ENCODE assay signal across 8 cellular contexts in the genomic region with DNA sequence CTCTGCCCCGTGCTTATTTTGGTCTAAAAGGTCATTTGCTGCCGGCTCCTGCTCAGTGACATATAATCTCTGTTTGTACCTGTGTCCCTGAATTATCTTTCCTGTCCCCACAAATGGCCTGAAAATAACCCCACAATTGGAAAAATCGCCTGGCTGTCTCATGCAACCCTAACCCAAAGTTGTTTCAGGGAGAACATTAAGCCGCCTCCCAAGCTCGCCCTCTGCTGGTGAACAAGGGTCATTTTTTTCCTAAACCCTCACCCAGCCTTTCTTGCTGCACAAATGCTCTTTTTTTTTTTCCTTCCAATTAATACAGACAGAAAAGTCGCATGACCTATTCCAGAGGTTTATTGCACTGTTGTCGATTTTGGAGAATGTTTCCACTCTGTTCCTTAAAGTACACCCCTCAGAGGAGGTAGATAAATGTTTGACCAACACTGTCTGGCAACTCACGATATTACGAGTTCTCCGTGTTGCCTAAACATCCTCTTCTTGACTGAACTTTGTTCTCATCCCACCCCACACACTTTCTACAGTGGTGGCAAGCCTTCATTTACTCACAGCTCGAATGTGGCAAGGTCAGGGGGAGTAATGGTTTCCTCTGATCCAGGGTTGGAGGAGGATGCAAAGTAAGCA.
DNase-seq lines count a peak whose midpoint lies in the region; ATAC-seq and TF ChIP-seq lines count a peak whose summit lies in the region.

No MANE protein-coding gene starts in this region.

- no peak overlapping the region for H3K27ac ChIP-seq in HCT116 (ENCODE audit: low read depth, low read length)

- H3K4me1 Mint-ChIP-seq in activated CD8-positive, alpha-beta T cell treated with anti-CD3 and anti-CD28 coated beads, Interleukin-2, amount 10 ng/mL, durations not matched to agents 7 days and 5 days (ENCODE audit: low read depth), result peaks cover 2% of the 10 kb centered on the region
- H3K4me1 Mint-ChIP-seq in memory B cell, result peaks cover 2% of the 10 kb centered on the region

- no peaks in the 10 kb centered on the region for H3K9me3 Mint-ChIP-seq in activated CD8-positive, alpha-beta T cell treated with anti-CD3 and anti-CD28 coated beads, Interleukin-2, amount 10 ng/mL, durations not matched to agents 7 days and 5 days (ENCODE audit: insufficient read depth)
- no peaks in the 10 kb centered on the region for H3K9me3 Mint-ChIP-seq in memory B cell

- no peaks in the 10 kb centered on the region for H3K27me3 Mint-ChIP-seq in activated CD8-positive, alpha-beta T cell treated with anti-CD3 and anti-CD28 coated beads, Interleukin-2, amount 10 ng/mL, durations not matched to agents 7 days and 5 days (ENCODE audit: low read depth)
- H3K27me3 Mint-ChIP-seq in memory B cell, result peaks cover 4% of the 10 kb centered on the region

- no peak overlapping the region for H3K4me3 Mint-ChIP-seq in activated CD8-positive, alpha-beta T cell treated with anti-CD3 and anti-CD28 coated beads, Interleukin-2, amount 10 ng/mL, durations not matched to agents 7 days and 5 days
- no peak overlapping the region for H3K4me3 Mint-ChIP-seq in memory B cell

- intact Hi-C loops in HCT116 (cut with micrococcal nuclease), result loop anchor here (1.0 to 10.0 kb wide), 3 partner anchors 371 to 581 kb away; no protein-coding TSS in a partner anchor

- H2AFZ ChIP-seq in HCT116 (ENCODE audit: low read depth, low read length, poor library complexity, severe bottlenecking), result peak overlapping the region; percentile 98

- H3K4me3 ChIP-seq in HCT116 (replicated peaks in 1 of 2; ENCODE audit: low read depth in 1 of 2, low read length in 2 of 2), result no peak overlapping the region

- peak; percentile 33; the same call in 1 of the 2 replicates for ATAC-seq in HCT116
- no peak for ATAC-seq in activated CD8-positive, alpha-beta T cell treated with anti-CD3 and anti-CD28 coated beads, Interleukin-2, amount 10 ng/mL, durations not matched to agents 7 days and 5 days
- ATAC-seq in memory B cell (ENCODE audit: low read depth), result peak; percentile 35

- peak; percentile 73 for TF ChIP-seq RAD21 in HCT116 (IDR thresholded peaks at IDR 0.05; ENCODE audit: low read depth)

- no peak for TF ChIP-seq POLR2A in HCT116 (IDR thresholded peaks at IDR 0.05; ENCODE audit: borderline replicate concordance, extremely low read depth, insufficient read depth, insufficient read length)

- no peaks in the 10 kb centered on the region for H3K27me3 ChIP-seq in HCT116 (ENCODE audit: insufficient read depth, low read length)

- H4K20me1 ChIP-seq in HCT116 (ENCODE audit: insufficient read depth), result no peaks in the 10 kb centered on the region

- H3K4me2 ChIP-seq in HCT116 (ENCODE audit: low read length), result peak overlapping the region; percentile 28

- peak; percentile 62 to 83 (median 70); a peak in 5 of 6 replicates for TF ChIP-seq CTCF in HCT116 (IDR thresholded peaks at IDR 0.05 in 2 of 3, conservative IDR thresholded peaks at IDR 0.05 in 1 of 3; ENCODE audit: borderline replicate concordance in 1 of 3, insufficient read depth in 1 of 3, low read depth in 2 of 3, low read length in 2 of 3)

- DNase-seq in COR-L47 (lab: John Stamatoyannopoulos, UW) (peak; percentile 11), HCT116 (ENCODE audit: low read depth, low spot score) (peak; percentile 43), NCI-H526 (lab: John Stamatoyannopoulos, UW) (peak; percentile 41 to 65), memory B cell (ENCODE audit: low spot score in 2 of 2) (peak; percentile 42 to 44), cortex of kidney (lab: John Stamatoyannopoulos, UW) (no peak)
- DNase-seq in activated CD8-positive, alpha-beta T cell treated with anti-CD3 and anti-CD28 coated beads, Interleukin-2, amount 10 ng/mL, durations not matched to agents 7 days and 5 days, result peak; percentile 67
- peak; percentile 35 for DNase-seq in effector CD8-positive, alpha-beta T cell (lab: John Stamatoyannopoulos, UW)
- DNase-seq in stimulated activated CD8-positive, alpha-beta memory T cell treated with anti-CD3 and anti-CD28 coated beads, Interleukin-2, amount 100 ng/mL, for 1 hour (ENCODE audit: low read depth in 2 of 2), result peak; percentile 20 to 38

- H3K27ac Mint-ChIP-seq in activated CD8-positive, alpha-beta T cell treated with anti-CD3 and anti-CD28 coated beads, Interleukin-2, amount 10 ng/mL, durations not matched to agents 7 days and 5 days, result no peak overlapping the region
- H3K27ac Mint-ChIP-seq in memory B cell, result no peak overlapping the region

- H3K9me2 ChIP-seq in HCT116 (ENCODE audit: insufficient read depth), result no peaks in the 10 kb centered on the region

- POLR2A ChIA-PET in HCT116 (lab: Charles Lee), result no interaction called here
- POLR2A ChIA-PET in activated CD8-positive, alpha-beta T cell treated with anti-CD3 and anti-CD28 coated beads, Interleukin-2, amount 10 ng/mL, durations not matched to agents 7 days and 5 days (lab: Charles Lee), result interaction anchor here (0.6 kb wide), 1 partner anchor 140 kb away, joined by 3 read pairs; no protein-coding TSS in a partner anchor

- no peaks in the 10 kb centered on the region for H3K36me3 Mint-ChIP-seq in activated CD8-positive, alpha-beta T cell treated with anti-CD3 and anti-CD28 coated beads, Interleukin-2, amount 10 ng/mL, durations not matched to agents 7 days and 5 days (ENCODE audit: low read depth)
- no peaks in the 10 kb centered on the region for H3K36me3 Mint-ChIP-seq in memory B cell

- RAD21 ChIA-PET in HCT116 (lab: Charles Lee; ENCODE audit: low non-redundant PET in 1 of 2, low total read pairs in 2 of 2, uncharacterized antibody in 2 of 2, unreplicated experiment in 2 of 2), result no interaction called here

- H3K4me1 ChIP-seq in HCT116 (ENCODE audit: control insufficient read depth in 1 of 2, insufficient read depth in 2 of 2, low read length in 2 of 2), result peaks cover 17 to 50% of the 10 kb centered on the region in 2 experiments

- H3K9me3 ChIP-seq in HCT116 (ENCODE audit: control insufficient read depth in 1 of 2, insufficient read depth in 1 of 2, low read depth in 1 of 2, low read length in 2 of 2), result no peaks in the 10 kb centered on the region

- no TSS peak for BruUV-seq in HCT116 (replicated peaks; lab: Mats Ljungman, UMichigan)

- no peaks in the 10 kb centered on the region for H3K36me3 ChIP-seq in HCT116 (ENCODE audit: control insufficient read depth in 1 of 2, insufficient read depth in 2 of 2, low read length in 2 of 2)

- no peaks in the 10 kb centered on the region for H3K79me2 ChIP-seq in HCT116 (ENCODE audit: insufficient read depth, low read length)

- no peak overlapping the region for H3K9ac ChIP-seq in HCT116 (ENCODE audit: low read length)

- CTCF ChIA-PET in HCT116 (lab: Charles Lee), result interaction anchor here (0.7 to 1.5 kb wide), 10 partner anchors 8 to 413 kb away, joined by 3 to 7 read pairs (median 3); partner anchors contain the start of gene ZZZ3
- CTCF ChIA-PET in activated CD8-positive, alpha-beta T cell treated with anti-CD3 and anti-CD28 coated beads, Interleukin-2, amount 10 ng/mL, durations not matched to agents 7 days and 5 days (lab: Charles Lee), result interaction anchor here (0.6 to 2.4 kb wide), 26 partner anchors 8 to 1380 kb away, joined by 3 to 10 read pairs (median 4); partner anchors contain the start of gene AK5

TF ChIP-seq in HCT116, 20 proteins besides CTCF, POLR2A, EP300 and RAD21:
- no peak for TF ChIP-seq TCF7L2 (IDR thresholded peaks at IDR 0.05; ENCODE audit: borderline replicate concordance, extremely low read depth, insufficient read depth, insufficient read length)
- no peak for TF ChIP-seq CBX3 (IDR thresholded peaks at IDR 0.05; ENCODE audit: low read depth)
- TF ChIP-seq ZBTB33 (IDR thresholded peaks at IDR 0.05; ENCODE audit: extremely low read depth, insufficient replicate concordance, low read length), result no peak
- no peak for TF ChIP-seq SRF (IDR thresholded peaks at IDR 0.05; ENCODE audit: low read depth)
- TF ChIP-seq ELF1 (IDR thresholded peaks at IDR 0.05; ENCODE audit: borderline replicate concordance, low read depth), result no peak
- no peak for TF ChIP-seq EZH2phosphoT487 (IDR thresholded peaks at IDR 0.05; ENCODE audit: borderline replicate concordance)
- TF ChIP-seq SIN3A (IDR thresholded peaks at IDR 0.05; ENCODE audit: low read depth), result no peak
- no peak for TF ChIP-seq CEBPB (IDR thresholded peaks at IDR 0.05; ENCODE audit: low read depth)
- no peak for TF ChIP-seq JUND (IDR thresholded peaks at IDR 0.05)
- TF ChIP-seq FOSL1 (IDR thresholded peaks at IDR 0.05; ENCODE audit: low read depth), result no peak
- TF ChIP-seq, protein P1, sequence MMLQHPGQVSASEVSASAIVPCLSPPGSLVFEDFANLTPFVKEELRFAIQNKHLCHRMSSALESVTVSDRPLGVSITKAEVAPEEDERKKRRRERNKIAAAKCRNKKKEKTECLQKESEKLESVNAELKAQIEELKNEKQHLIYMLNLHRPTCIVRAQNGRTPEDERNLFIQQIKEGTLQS (IDR thresholded peaks at IDR 0.05), result no peak
- no peak for TF ChIP-seq YY1 (IDR thresholded peaks at IDR 0.05; ENCODE audit: extremely low read depth, insufficient replicate concordance, low read depth, low read length)
- no peak for TF ChIP-seq EZH2 (IDR thresholded peaks at IDR 0.05)
- no peak for TF ChIP-seq ZFX (IDR thresholded peaks at IDR 0.05)
TF ChIP-seq in HCT116: peak in this region for 0.
